ENCODE assay signal across 25 cellular contexts in genomic region chr2:157059036-157059435, GRCh38.
"Had no signal": no experiment of that assay in that cellular context is flagged by ENCODE, and none has a peak within 500 bp of the region (broad histone marks: within the 10 kb centered on the region; RNA-seq: fewer than 3 reads in every experiment).

No MANE protein-coding gene starts in this region.

- H3K9ac ChIP-seq: neural progenitor cell had no signal

- H3K27me3 Mint-ChIP-seq: central memory CD8-positive, alpha-beta T cell; progenitor cell of endocrine pancreas; stimulated activated memory B cell treated with anti-CD40 and anti-IgM and Interleukin-4, amounts not matched to agents 10 μg/mL and 1 μg/mL and 100 μg/mL, for 72 hours had no signal

- H3K27ac Mint-ChIP-seq: activated naive CD8-positive, alpha-beta T cell treated with anti-CD3 and anti-CD28 coated beads for 36 hours; naive thymus-derived CD4-positive, alpha-beta T cell; neural progenitor cell; progenitor cell of endocrine pancreas; stimulated activated memory B cell treated with anti-CD40 and anti-IgM and Interleukin-4, amounts not matched to agents 10 μg/mL and 1 μg/mL and 100 μg/mL, for 72 hours had no signal

- H3K4me2 ChIP-seq: hepatocyte, neural progenitor cell, smooth muscle cell had no signal

- H3K9me3 ChIP-seq: breast epithelium, left lung, sigmoid colon, stomach, suprapubic skin, vagina had no signal

- H3K27me3 ChIP-seq: breast epithelium, hepatocyte, left lung, neural progenitor cell, sigmoid colon, stomach, suprapubic skin, vagina had no signal

- H3K4me3 ChIP-seq: breast epithelium, hepatocyte, left lung, lung, neural progenitor cell, sigmoid colon, smooth muscle cell, stomach, suprapubic skin, vagina had no signal

- H3K27ac ChIP-seq: breast epithelium, hepatocyte, left lung, neural progenitor cell, sigmoid colon, stomach, suprapubic skin, vagina had no signal

- ATAC-seq: esophagus mucosa; left lung; naive thymus-derived CD4-positive, alpha-beta T cell; stimulated activated memory B cell treated with anti-CD40 and anti-IgM and Interleukin-4, amounts not matched to agents 10 μg/mL and 1 μg/mL and 100 μg/mL, for 72 hours had no signal

- H3K4me1 ChIP-seq: breast epithelium, left lung, neural progenitor cell, sigmoid colon, suprapubic skin, vagina had no signal

- H2AFZ ChIP-seq: hepatocyte, neural progenitor cell had no signal

- H3K36me3 Mint-ChIP-seq: activated naive CD8-positive, alpha-beta T cell treated with anti-CD3 and anti-CD28 coated beads for 36 hours; naive thymus-derived CD4-positive, alpha-beta T cell; neural progenitor cell; stimulated activated memory B cell treated with anti-CD40 and anti-IgM and Interleukin-4, amounts not matched to agents 10 μg/mL and 1 μg/mL and 100 μg/mL, for 72 hours had no signal

- DNase-seq: activated CD4-positive, alpha-beta T cell treated with anti-CD3 and anti-CD28 coated beads for 4 hours; activated CD4-positive, alpha-beta T cell treated with anti-CD3 and anti-CD28 coated beads, Interleukin-2, amount 50 U/mL, for 48 hours; activated CD4-positive, CD25-positive, alpha-beta regulatory T cell; activated naive CD4-positive, alpha-beta T cell treated with Interleukin-2 at 50 U/mL for 16 hours; activated naive CD8-positive, alpha-beta T cell treated with anti-CD3 and anti-CD28 coated beads for 36 hours; activated T-cell treated with anti-CD3 and anti-CD28 coated beads, Interleukin-2, amount 50 U/mL, for 48 hours; effector memory CD4-positive, alpha-beta T cell; kidney glomerular epithelial cell; left lung; naive thymus-derived CD4-positive, alpha-beta T cell; retina; sigmoid colon; stimulated activated CD4-positive, alpha-beta T cell treated with anti-CD3 and anti-CD28 coated beads, Interleukin-15, amount 100 ng/mL, for 24 hours; stomach had no signal

- H3K9me3 Mint-ChIP-seq: activated naive CD8-positive, alpha-beta T cell treated with anti-CD3 and anti-CD28 coated beads for 36 hours; central memory CD8-positive, alpha-beta T cell; neural progenitor cell; stimulated activated memory B cell treated with anti-CD40 and anti-IgM and Interleukin-4, amounts not matched to agents 10 μg/mL and 1 μg/mL and 100 μg/mL, for 72 hours had no signal

- H3K4me3 Mint-ChIP-seq: activated naive CD8-positive, alpha-beta T cell treated with anti-CD3 and anti-CD28 coated beads for 36 hours; central memory CD8-positive, alpha-beta T cell; naive thymus-derived CD4-positive, alpha-beta T cell; neural progenitor cell; stimulated activated memory B cell treated with anti-CD40 and anti-IgM and Interleukin-4, amounts not matched to agents 10 μg/mL and 1 μg/mL and 100 μg/mL, for 72 hours had no signal

- H3K36me3 ChIP-seq: breast epithelium, left lung, neural progenitor cell, sigmoid colon, stomach, suprapubic skin, vagina had no signal

- H3K4me1 Mint-ChIP-seq: activated naive CD8-positive, alpha-beta T cell treated with anti-CD3 and anti-CD28 coated beads for 36 hours; central memory CD8-positive, alpha-beta T cell; stimulated activated memory B cell treated with anti-CD40 and anti-IgM and Interleukin-4, amounts not matched to agents 10 μg/mL and 1 μg/mL and 100 μg/mL, for 72 hours had no signal
